In the genomic region with DNA sequence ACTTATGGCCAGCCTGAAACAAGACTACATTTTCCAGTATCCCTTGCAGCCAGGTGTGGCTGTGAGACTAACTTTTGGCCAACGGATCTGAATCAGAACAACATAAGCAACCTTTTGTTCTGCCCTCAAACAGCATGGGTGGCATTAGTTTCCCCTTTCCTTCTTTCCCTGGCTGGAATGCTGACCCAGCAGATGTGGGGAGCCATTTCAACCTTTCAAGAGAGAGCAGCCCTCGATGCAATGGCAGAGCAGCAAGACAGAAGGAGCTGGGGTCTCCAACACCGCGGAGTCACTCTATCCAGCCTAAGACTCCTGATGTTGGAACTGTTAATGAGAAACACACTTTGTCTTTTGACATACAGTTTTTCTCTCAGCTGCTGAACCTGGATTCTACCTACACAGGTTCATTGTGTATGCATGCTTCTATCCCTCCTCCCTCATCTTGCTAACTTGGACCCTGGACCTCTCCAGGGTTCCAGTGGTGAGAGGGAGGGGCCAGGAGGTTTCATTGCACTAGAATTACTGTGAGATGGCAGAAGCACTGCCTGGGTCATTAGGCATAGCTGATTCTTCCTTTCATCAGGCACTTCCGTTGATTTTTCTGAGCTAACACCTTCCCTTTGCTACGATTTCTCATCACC, we compare ENCODE assay signal across 18 cellular contexts. TPM values are rescaled to one million over a fixed set of nuclear protein-coding genes. Genes with fewer than 3 reads are reported as not detected.
DNase-seq lines count a peak whose midpoint lies in the region; ATAC-seq and TF ChIP-seq lines count a peak whose summit lies in the region.
"Had no signal": no experiment of that assay in that cellular context is flagged by ENCODE, and none has a peak within 500 bp of the region (broad histone marks: within the 10 kb centered on the region; RNA-seq: fewer than 3 reads in every experiment).

No MANE protein-coding gene starts in this region.

- H3K36me3 ChIP-seq in mammary epithelial cell (ENCODE audit: insufficient read depth, low read length) (no peaks in the 10 kb centered on the region), breast epithelium (no peaks in the 10 kb centered on the region), hepatocyte (replicated peaks; ENCODE audit: insufficient read depth, low read depth) (no peaks in the 10 kb centered on the region), tibial nerve (no peaks in the 10 kb centered on the region), stomach (no peaks in the 10 kb centered on the region)
- H3K36me3 ChIP-seq: HAP-1 had no signal

- peak overlapping the region; percentile 64 for H3K27ac Mint-ChIP-seq in nephron progenitor cell

- no peaks in the 10 kb centered on the region for H3K9me2 ChIP-seq in hepatocyte (replicated peaks; ENCODE audit: insufficient read depth)

- peaks cover 10% of the 10 kb centered on the region for H3K36me3 Mint-ChIP-seq in nephron progenitor cell (ENCODE audit: low read depth)

- H3K27ac ChIP-seq in mammary epithelial cell (ENCODE audit: insufficient read depth, low read depth, low read length), result no peak overlapping the region
- no peak overlapping the region for H3K27ac ChIP-seq in breast epithelium
- H3K27ac ChIP-seq in hepatocyte, result no peak overlapping the region
- no peak overlapping the region for H3K27ac ChIP-seq in tibial nerve
- H3K27ac ChIP-seq in stomach, result no peak overlapping the region
- H3K27ac ChIP-seq: 22Rv1, C4-2B, HL-60 had no signal

- 70% methylated on average over 6 of the region's 6 CpGs for WGBS in mammary epithelial cell (ENCODE audit: low coverage, missing lambda C conversion rate)
- 71% methylated on average over 6 of the region's 6 CpGs for WGBS in hepatocyte (ENCODE audit: low lambda C conversion rate, missing lambda C conversion rate)
- WGBS in tibial nerve, 2 donors, result 64 to 67% methylated on average over 6 of the region's 6 CpGs
- WGBS in stomach, 5 donors, result 77 to 89% (median 82%) methylated on average over 6 of the region's 6 CpGs

- ATAC-seq in Right ventricle myocardium superior (ENCODE audit: poor library complexity) (no peak), HG02870 (IDR thresholded peaks at IDR 0.05; ENCODE audit: unreplicated experiment) (no peak)
- ATAC-seq: Right ventricle myocardium inferior had no signal

- DNase-seq in mammary epithelial cell (peak; percentile 12), breast epithelium (ENCODE audit: low spot score in 2 of 2) (no peak), hepatocyte (ENCODE audit: low spot score) (peak; percentile 46), nephron progenitor cell (no peak), tibial nerve (ENCODE audit: low spot score in 2 of 2) (no peak), Right ventricle myocardium superior (no peak), stomach (no peak)
- DNase-seq: CD8-positive, alpha-beta memory T cell; MV-4-11; NCI-H1694; NCI-H2171; NCI-H524 treated with DMSO at 0.1 percent for 48 hours had no signal

- TF ChIP-seq EP300 in tibial nerve (IDR thresholded peaks at IDR 0.05), result no peak
- no peak for TF ChIP-seq EP300 in stomach (IDR thresholded peaks at IDR 0.05)

- peaks cover 35% of the 10 kb centered on the region for H3K4me1 Mint-ChIP-seq in nephron progenitor cell
- H3K4me1 Mint-ChIP-seq: CD8-positive, alpha-beta memory T cell had no signal

- H3K9me3 ChIP-seq in mammary epithelial cell (replicated peaks; ENCODE audit: insufficient read depth, low read length) (no peaks in the 10 kb centered on the region), breast epithelium (peaks cover 0 to 5% of the 10 kb centered on the region in 2 donors), hepatocyte (ENCODE audit: low read depth) (no peaks in the 10 kb centered on the region), tibial nerve (peaks cover 0 to 9% (median 0%) of the 10 kb centered on the region in 4 donors), stomach (peaks cover 0 to 17% (median 7%) of the 10 kb centered on the region in 4 donors)

- peaks cover 4% of the 10 kb centered on the region for H3K27me3 Mint-ChIP-seq in nephron progenitor cell (ENCODE audit: low read depth, poor library complexity)

- dilution Hi-C loops in mammary epithelial cell (cut with HindIII; ENCODE audit: low sequenced_read_pairs), result no loop called here

- H3K4me2 ChIP-seq in mammary epithelial cell (ENCODE audit: insufficient read depth, low read depth, low read length) (no peak overlapping the region), hepatocyte (no peak overlapping the region)

- H3K4me1 ChIP-seq in mammary epithelial cell (ENCODE audit: insufficient read depth, low read length) (no peaks in the 10 kb centered on the region), breast epithelium (no peaks in the 10 kb centered on the region), hepatocyte (ENCODE audit: insufficient read depth) (peaks cover 20% of the 10 kb centered on the region), tibial nerve (no peaks in the 10 kb centered on the region), stomach (no peaks in the 10 kb centered on the region)
- H3K4me1 ChIP-seq: HAP-1 had no signal

- CTCF ChIA-PET in mammary epithelial cell (lab: Charles Lee; ENCODE audit: low non-redundant PET), result interaction anchor here (0.7 kb wide), 1 partner anchor 34 kb away, joined by 4 read pairs; no protein-coding TSS in a partner anchor

- no peak overlapping the region for H3K4me3 ChIP-seq in mammary epithelial cell (replicated peaks in 1 of 3; ENCODE audit: insufficient read depth in 1 of 3, low read depth in 2 of 3, low read length in 3 of 3)
- H3K4me3 ChIP-seq in breast epithelium, result no peak overlapping the region
- no peak overlapping the region for H3K4me3 ChIP-seq in hepatocyte
- H3K4me3 ChIP-seq in tibial nerve, result no peak overlapping the region
- no peak overlapping the region for H3K4me3 ChIP-seq in stomach
- H3K4me3 ChIP-seq: HAP-1 had no signal

- H3K79me2 ChIP-seq in mammary epithelial cell (ENCODE audit: insufficient read depth, low read length) (no peaks in the 10 kb centered on the region), hepatocyte (no peaks in the 10 kb centered on the region)

- H3K4me3 Mint-ChIP-seq in nephron progenitor cell, result no peak overlapping the region
- H3K4me3 Mint-ChIP-seq: CD8-positive, alpha-beta memory T cell had no signal

- TF ChIP-seq CTCF in mammary epithelial cell (conservative IDR thresholded peaks at IDR 0.05 in 1 of 2, IDR thresholded peaks at IDR 0.05 in 1 of 2; ENCODE audit: extremely low read depth in 1 of 2, insufficient read depth in 1 of 2, low read depth in 1 of 2, low read length in 2 of 2), result no peak
- no peak for TF ChIP-seq CTCF in breast epithelium (IDR thresholded peaks at IDR 0.05)
- no peak for TF ChIP-seq CTCF in hepatocyte (IDR thresholded peaks at IDR 0.05; ENCODE audit: poor library complexity)
- TF ChIP-seq CTCF in nephron progenitor cell (IDR thresholded peaks at IDR 0.05), result no peak
- TF ChIP-seq CTCF in tibial nerve (IDR thresholded peaks at IDR 0.05), result no peak
- no peak for TF ChIP-seq CTCF in stomach (IDR thresholded peaks at IDR 0.05)

- no TSS peak for BruUV-seq in mammary epithelial cell (replicated peaks; lab: Mats Ljungman, UMichigan)

- no peak overlapping the region for H2AFZ ChIP-seq in mammary epithelial cell (ENCODE audit: low read depth, low read length)
- H2AFZ ChIP-seq in hepatocyte, result no peak overlapping the region

- H3K9ac ChIP-seq in mammary epithelial cell (ENCODE audit: insufficient read depth, low read length), result no peak overlapping the region

- in situ Hi-C loops in mammary epithelial cell (cut with MboI; ENCODE audit: low sequenced_read_pairs in 2 of 2), result no loop called here

- TF ChIP-seq POLR2A in breast epithelium (IDR thresholded peaks at IDR 0.05) (no peak), tibial nerve (IDR thresholded peaks at IDR 0.05) (no peak), stomach (IDR thresholded peaks at IDR 0.05) (no peak)

- peaks cover 54% of the 10 kb centered on the region for H3K9me3 Mint-ChIP-seq in nephron progenitor cell

- H4K20me1 ChIP-seq in mammary epithelial cell (ENCODE audit: insufficient read depth, low read length) (no peaks in the 10 kb centered on the region), hepatocyte (ENCODE audit: insufficient read depth, poor library complexity, severe bottlenecking) (no peaks in the 10 kb centered on the region)

- H3K27me3 ChIP-seq in mammary epithelial cell (ENCODE audit: insufficient read depth, low read length) (no peaks in the 10 kb centered on the region), breast epithelium (no peaks in the 10 kb centered on the region), hepatocyte (no peaks in the 10 kb centered on the region), tibial nerve (no peaks in the 10 kb centered on the region), stomach (no peaks in the 10 kb centered on the region)

- intact Hi-C loops in mammary epithelial cell (cut with micrococcal nuclease) (no loop called here), breast epithelium (cut with DNase I; ENCODE audit: low total_unique reads) (no loop called here), Right ventricle myocardium superior (cut with DNase I) (no loop called here), stomach (cut with DNase I; ENCODE audit: low total_unique reads) (no loop called here)

RNA-seq across cellular contexts. Expression of gene DDR1, which starts 28.8 kb away (rescaled TPM):
- 100 to 1,000 TPM; 192 to 315 TPM for total RNA-seq in mammary epithelial cell
- 130 TPM for polyA plus RNA-seq in mammary epithelial cell
- polyA minus RNA-seq in mammary epithelial cell, result 239 TPM
- 100 to 1,000 TPM in 1 of 3 donors, 10 to 100 TPM in 2; 18.1 to 149 (median 72.1) TPM for total RNA-seq in breast epithelium
- total RNA-seq in hepatocyte, result 67.4 and 94.4 TPM in 2 replicates
- polyA plus RNA-seq in hepatocyte, result 94.4 and 104 TPM in 2 replicates
- total RNA-seq in tibial nerve, result 10 to 100 TPM; 36.7 to 60.1 (median 39.8) TPM
- 23.2 TPM for total RNA-seq in Right ventricle myocardium superior
- total RNA-seq in stomach, result 100 to 1,000 TPM in 3 of 5 donors, 10 to 100 TPM in 2; 51.3 to 144 (median 109) TPM
- 10 to 100 TPM; 17.6 to 88.7 (median 49.4) TPM for polyA plus RNA-seq in stomach

RNA-seq across cellular contexts. Expression of gene GTF2H4, which starts 52.5 kb away (rescaled TPM):
- total RNA-seq in mammary epithelial cell (10 to 100 TPM; 17.0 to 41.1 TPM), breast epithelium (10 to 100 TPM; 10.4 to 13.4 (median 11.1) TPM), hepatocyte (15.2 and 26.0 TPM in 2 replicates), tibial nerve (10 to 100 TPM in 2 of 4 donors, 1 to 10 TPM in 2; 2.2 to 25.2 (median 10.1) TPM), Right ventricle myocardium superior (23.6 TPM), stomach (10 to 100 TPM in 2 of 5 donors, 1 to 10 TPM in 3; 3.9 to 67.4 (median 8.1) TPM)
- polyA plus RNA-seq in mammary epithelial cell (28.8 TPM), hepatocyte (13.6 and 14.0 TPM in 2 replicates), stomach (10 to 100 TPM; 15.3 to 29.6 (median 17.6) TPM)
- 22.1 TPM for polyA minus RNA-seq in mammary epithelial cell

RNA-seq across cellular contexts. Expression of gene VARS2, which starts 58.5 kb away (rescaled TPM):
- total RNA-seq in mammary epithelial cell, result 10 to 100 TPM; 17.7 to 25.7 TPM
- 23.6 TPM for polyA plus RNA-seq in mammary epithelial cell
- 24.7 TPM for polyA minus RNA-seq in mammary epithelial cell
- 10 to 100 TPM; 15.7 to 19.2 (median 16.8) TPM for total RNA-seq in breast epithelium
- 23.1 and 36.9 TPM in 2 replicates for total RNA-seq in hepatocyte
- polyA plus RNA-seq in hepatocyte, result 20.8 and 21.6 TPM in 2 replicates
- total RNA-seq in tibial nerve, result 10 to 100 TPM; 22.6 to 26.2 (median 24.7) TPM
- 17.2 TPM for total RNA-seq in Right ventricle myocardium superior
- 10 to 100 TPM in 4 of 5 donors, 1 to 10 TPM in 1; 1.2 to 61.6 (median 22.7) TPM for total RNA-seq in stomach
- 10 to 100 TPM; 17.9 to 21.8 (median 18.5) TPM for polyA plus RNA-seq in stomach

Comparison
In these comparisons a context has a peak if more than half of its experiments do, and no peak if none do; other contexts are left out.
1. DNase-seq: peak in mammary epithelial cell (single experiment) and hepatocyte (single experiment); none in breast epithelium (0 of 2), nephron progenitor cell (single experiment), tibial nerve (0 of 2), Right ventricle myocardium superior (single experiment) and stomach (single experiment).